Comparison of ENCODE assay signal across 9 cellular contexts in genomic region chr15:78638658-78639314, GRCh38. TPM values are rescaled to one million over a fixed set of nuclear protein-coding genes. Genes with fewer than 3 reads are reported as not detected.
DNase-seq lines count a peak whose midpoint lies in the region; ATAC-seq and TF ChIP-seq lines count a peak whose summit lies in the region.
"Had no signal": no experiment of that assay in that cellular context is flagged by ENCODE, and none has a peak within 500 bp of the region (broad histone marks: within the 10 kb centered on the region; RNA-seq: fewer than 3 reads in every experiment).

No MANE protein-coding gene starts in this region.

- peaks cover 16% of the 10 kb centered on the region for H3K27me3 Mint-ChIP-seq in activated T-helper 17 cell treated with anti-CD3 and anti-CD28 coated beads, Interleukin-2, amount 50 U/mL, for 72 hours

- POLR2A ChIA-PET in HEK293T (lab: Yijun Ruan, JAX), result no interaction called here

- WGBS in smooth muscle cell (ENCODE audit: low lambda C conversion rate), result 32% methylated on average over 4 of the region's 4 CpGs

- peaks cover 13% of the 10 kb centered on the region for H3K27me3 ChIP-seq in NT2/D1 (ENCODE audit: insufficient read depth, insufficient read length)
- H3K27me3 ChIP-seq in smooth muscle cell (ENCODE audit: low read depth), result peaks cover 31% of the 10 kb centered on the region

- H3K79me2 ChIP-seq in smooth muscle cell (ENCODE audit: low read depth), result no peaks in the 10 kb centered on the region

- H2AFZ ChIP-seq in smooth muscle cell (ENCODE audit: low read depth), result no peak overlapping the region

- H3K4me1 ChIP-seq in NT2/D1 (ENCODE audit: insufficient read depth, insufficient read length) (peaks cover 11% of the 10 kb centered on the region), smooth muscle cell (ENCODE audit: low read depth) (no peaks in the 10 kb centered on the region)

- H3F3A ChIP-seq in smooth muscle cell (ENCODE audit: low read depth), result no peaks in the 10 kb centered on the region

- H3K27ac ChIP-seq in smooth muscle cell (ENCODE audit: low read depth), result no peak overlapping the region

- no peak overlapping the region for H3K9ac ChIP-seq in NT2/D1 (ENCODE audit: insufficient read length, low read depth)
- no peak overlapping the region for H3K9ac ChIP-seq in smooth muscle cell (ENCODE audit: low read depth)

- H3K27ac Mint-ChIP-seq in activated T-helper 17 cell treated with anti-CD3 and anti-CD28 coated beads, Interleukin-2, amount 50 U/mL, for 72 hours, result no peak overlapping the region

- H3K4me3 Mint-ChIP-seq in activated T-helper 17 cell treated with anti-CD3 and anti-CD28 coated beads, Interleukin-2, amount 50 U/mL, for 72 hours, result no peak overlapping the region

- H3K9me3 ChIP-seq in NT2/D1 (ENCODE audit: insufficient read depth, low read length) (no peaks in the 10 kb centered on the region), smooth muscle cell (replicated peaks; ENCODE audit: low read depth) (no peaks in the 10 kb centered on the region)

- DNase-seq in COLO668 (lab: John Stamatoyannopoulos, UW; ENCODE audit: unreplicated experiment) (peak; percentile 26), HEK293T (ENCODE audit: extremely low spot score) (peak; percentile 85), NT2/D1 (ENCODE audit: low read depth, low spot score) (peak; percentile 74), left ventricle myocardium superior (no peak), smooth muscle cell (lab: John Stamatoyannopoulos, UW; ENCODE audit: unreplicated experiment) (no peak)

- H3K4me3 ChIP-seq in NT2/D1 (ENCODE audit: insufficient read length, low read depth) (no peak overlapping the region), smooth muscle cell (no peak overlapping the region)

- intact Hi-C loops in left ventricle myocardium superior (cut with micrococcal nuclease), result no loop called here

- no peaks in the 10 kb centered on the region for H3K36me3 Mint-ChIP-seq in activated T-helper 17 cell treated with anti-CD3 and anti-CD28 coated beads, Interleukin-2, amount 50 U/mL, for 72 hours (ENCODE audit: low read depth)

- CTCF ChIA-PET in HEK293T (lab: Yijun Ruan, JAX), result interaction anchor here (0.6 to 2.7 kb wide), 18 partner anchors 8 to 1107 kb away, joined by 3 to 29 read pairs (median 4); no protein-coding TSS in a partner anchor

- H3K9me3 Mint-ChIP-seq in activated T-helper 17 cell treated with anti-CD3 and anti-CD28 coated beads, Interleukin-2, amount 50 U/mL, for 72 hours, result no peaks in the 10 kb centered on the region

- no peaks in the 10 kb centered on the region for H4K20me1 ChIP-seq in smooth muscle cell (ENCODE audit: low read depth)

- TF ChIP-seq CTCF in smooth muscle cell (IDR thresholded peaks at IDR 0.05; ENCODE audit: borderline replicate concordance, insufficient read depth, poor library complexity, severe bottlenecking), result peak; percentile 61

- ATAC-seq in activated T-helper 17 cell treated with anti-CD3 and anti-CD28 coated beads, Interleukin-2, amount 50 U/mL, for 72 hours (replicated peaks), result peak; percentile 58
- ATAC-seq in left ventricle myocardium superior (peak; percentile 63), GM21528 (IDR thresholded peaks at IDR 0.05; ENCODE audit: low FRiP score, unreplicated experiment) (no peak), GM21381 (IDR thresholded peaks at IDR 0.05; ENCODE audit: unreplicated experiment) (no peak)

- H3K36me3 ChIP-seq in NT2/D1 (ENCODE audit: insufficient read depth, insufficient read length, low read length) (no peaks in the 10 kb centered on the region), smooth muscle cell (ENCODE audit: low read depth) (no peaks in the 10 kb centered on the region)

- no peak overlapping the region for H3K4me2 ChIP-seq in smooth muscle cell

- H3K4me1 Mint-ChIP-seq in activated T-helper 17 cell treated with anti-CD3 and anti-CD28 coated beads, Interleukin-2, amount 50 U/mL, for 72 hours, result no peaks in the 10 kb centered on the region

TF ChIP-seq in HEK293T, 16 proteins besides CTCF, POLR2A, EP300 and RAD21:
- TF ChIP-seq FOXM1 (IDR thresholded peaks at IDR 0.05; ENCODE audit: borderline replicate concordance) (no peak), TARDBP (IDR thresholded peaks at IDR 0.05) (no peak), FOXK2 (IDR thresholded peaks at IDR 0.05) (no peak), HDGF (IDR thresholded peaks at IDR 0.05; ENCODE audit: borderline replicate concordance) (no peak), FOXA1 (IDR thresholded peaks at IDR 0.05) (no peak), CTBP1 (IDR thresholded peaks at IDR 0.05; ENCODE audit: borderline replicate concordance) (no peak), L3MBTL2 (conservative IDR thresholded peaks at IDR 0.05) (no peak), NFRKB (IDR thresholded peaks at IDR 0.05) (no peak), SUZ12 (IDR thresholded peaks at IDR 0.05) (no peak), BHLHE40 (IDR thresholded peaks at IDR 0.05; ENCODE audit: borderline replicate concordance) (no peak), ELF4 (IDR thresholded peaks at IDR 0.05) (no peak)

RNA-seq across cellular contexts. Expression of gene CHRNB4, which starts 2.2 kb away (rescaled TPM):
- not detected for total RNA-seq in activated T-helper 17 cell treated with anti-CD3 and anti-CD28 coated beads, Interleukin-2, amount 50 U/mL, for 72 hours
- not detected for total RNA-seq in left ventricle myocardium superior
- not detected in 2 replicates for total RNA-seq in smooth muscle cell
- polyA plus RNA-seq in smooth muscle cell, result not detected in 2 replicates
- total RNA-seq: pulmonary artery endothelial cell had no signal

RNA-seq across cellular contexts. Expression of gene CHRNA3, which starts 18.0 kb away (rescaled TPM):
- not detected for total RNA-seq in activated T-helper 17 cell treated with anti-CD3 and anti-CD28 coated beads, Interleukin-2, amount 50 U/mL, for 72 hours
- total RNA-seq in left ventricle myocardium superior (not detected), smooth muscle cell (1.1 TPM in 1 of 2 replicates, not detected in the other)
- 0.31 TPM in 1 of 2 replicates, not detected in the other for polyA plus RNA-seq in smooth muscle cell
- total RNA-seq: pulmonary artery endothelial cell had no signal

Comparison
In these comparisons a context has a peak if more than half of its experiments do, and no peak if none do; other contexts are left out.
1. DNase-seq: peak in COLO668 (single experiment), HEK293T (single experiment) and NT2/D1 (single experiment); none in left ventricle myocardium superior (single experiment) and smooth muscle cell (single experiment).
2. ATAC-seq: peak in activated T-helper 17 cell treated with anti-CD3 and anti-CD28 coated beads, Interleukin-2, amount 50 U/mL, for 72 hours (single experiment) and left ventricle myocardium superior (single experiment); none in GM21528 (single experiment) and GM21381 (single experiment).